Comparison of ENCODE assay signal across 10 cellular contexts in the genomic region with DNA sequence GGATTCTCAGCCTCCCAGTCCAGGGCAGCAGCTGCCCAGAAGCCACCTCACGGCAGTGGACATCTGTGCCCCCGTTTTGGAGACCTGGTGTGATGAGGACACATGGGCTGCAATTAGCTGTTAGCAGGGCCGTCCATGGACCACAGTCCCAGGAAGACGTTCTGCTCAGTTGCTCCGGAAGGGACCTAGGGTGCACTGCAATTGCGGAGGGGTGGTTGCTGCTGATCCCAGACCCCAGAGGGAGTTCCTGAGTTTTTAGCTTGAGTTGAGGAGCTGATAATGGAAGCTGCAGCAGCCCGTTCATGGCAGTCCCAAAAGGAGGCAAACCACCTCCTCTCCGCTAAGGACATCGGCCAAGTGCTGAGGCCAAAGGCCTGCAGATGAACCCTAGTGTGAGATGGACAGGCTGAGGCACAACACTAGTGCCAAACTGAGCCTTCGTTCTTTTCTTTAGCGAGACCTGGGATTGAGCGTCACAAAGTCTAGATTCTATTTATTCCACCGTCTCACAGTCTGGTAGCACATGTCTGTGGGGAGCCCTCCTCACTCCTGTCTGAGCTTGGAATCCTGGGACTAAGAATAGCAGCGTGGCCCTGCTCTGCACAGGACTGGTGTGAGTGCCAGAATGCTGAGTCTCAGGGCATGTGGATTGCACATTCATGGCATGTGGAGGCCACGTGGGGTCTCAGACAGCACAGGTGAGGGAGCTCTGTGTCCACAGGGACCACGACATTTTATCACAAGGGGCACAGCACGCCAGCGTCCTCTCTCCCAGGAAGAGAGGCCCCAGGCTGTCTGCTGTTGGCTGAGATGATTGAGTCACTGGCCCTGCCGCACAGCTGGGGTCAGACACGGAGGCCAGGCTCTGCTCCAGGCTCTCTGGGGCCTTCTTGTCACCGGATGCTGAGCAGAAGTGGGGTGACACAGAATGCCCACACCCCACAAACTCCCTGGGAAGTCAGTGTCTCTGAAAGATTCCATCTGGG.
DNase-seq lines count a peak whose midpoint lies in the region; ATAC-seq and TF ChIP-seq lines count a peak whose summit lies in the region.
"Had no signal": no experiment of that assay in that cellular context is flagged by ENCODE, and none has a peak within 500 bp of the region (broad histone marks: within the 10 kb centered on the region; RNA-seq: fewer than 3 reads in every experiment).

No MANE protein-coding gene starts in this region.

- H3K4me1 Mint-ChIP-seq in activated naive CD8-positive, alpha-beta T cell (ENCODE audit: low read depth) = peaks cover 7% of the 10 kb centered on the region
- peaks cover 4% of the 10 kb centered on the region for H3K4me1 Mint-ChIP-seq in activated naive CD8-positive, alpha-beta T cell treated with anti-CD3 and anti-CD28 coated beads for 36 hours
- H3K4me1 Mint-ChIP-seq in chondrocyte (ENCODE audit: low read depth) = peaks cover 40% of the 10 kb centered on the region

- H3K4me3 Mint-ChIP-seq in activated naive CD8-positive, alpha-beta T cell = peak overlapping the region; percentile 20
- H3K4me3 Mint-ChIP-seq in activated naive CD8-positive, alpha-beta T cell treated with anti-CD3 and anti-CD28 coated beads for 36 hours = no peak overlapping the region
- no peak overlapping the region for H3K4me3 Mint-ChIP-seq in chondrocyte (ENCODE audit: unreplicated experiment)

- H3K27me3 Mint-ChIP-seq in activated naive CD8-positive, alpha-beta T cell = peaks cover 10% of the 10 kb centered on the region
- no peaks in the 10 kb centered on the region for H3K27me3 Mint-ChIP-seq in activated naive CD8-positive, alpha-beta T cell treated with anti-CD3 and anti-CD28 coated beads for 36 hours
- no peaks in the 10 kb centered on the region for H3K27me3 Mint-ChIP-seq in chondrocyte (ENCODE audit: low read depth)

- no peak for DNase-seq in activated naive CD8-positive, alpha-beta T cell treated with anti-CD3 and anti-CD28 coated beads for 36 hours
- DNase-seq in chondrocyte (ENCODE audit: low spot score) (peak; percentile 58), myocyte (ENCODE audit: low read depth) (peak; percentile 89), ureter (ENCODE audit: low spot score) (peak; percentile 34), NCI-H526 (lab: John Stamatoyannopoulos, UW) (no peak), NCI-H1930 (lab: John Stamatoyannopoulos, UW) (no peak)
- DNase-seq: activated CD4-positive, alpha-beta T cell treated with anti-CD3 and anti-CD28 coated beads for 48 hours; GOT3 had no signal

- no peak for ATAC-seq in GM21381 (IDR thresholded peaks at IDR 0.05; ENCODE audit: unreplicated experiment)

- no peak overlapping the region for H3K27ac Mint-ChIP-seq in activated naive CD8-positive, alpha-beta T cell
- H3K27ac Mint-ChIP-seq in activated naive CD8-positive, alpha-beta T cell treated with anti-CD3 and anti-CD28 coated beads for 36 hours = no peak overlapping the region
- peak overlapping the region; percentile 80 for H3K27ac Mint-ChIP-seq in chondrocyte (ENCODE audit: unreplicated experiment)

- peaks cover 5% of the 10 kb centered on the region for H3K36me3 Mint-ChIP-seq in activated naive CD8-positive, alpha-beta T cell
- peaks cover 4% of the 10 kb centered on the region for H3K36me3 Mint-ChIP-seq in activated naive CD8-positive, alpha-beta T cell treated with anti-CD3 and anti-CD28 coated beads for 36 hours
- H3K36me3 Mint-ChIP-seq in chondrocyte (ENCODE audit: low read depth) = peaks cover 4% of the 10 kb centered on the region

- no peak for TF ChIP-seq CTCF in chondrocyte (IDR thresholded peaks at IDR 0.05)

- no peaks in the 10 kb centered on the region for H3K9me3 Mint-ChIP-seq in activated naive CD8-positive, alpha-beta T cell (ENCODE audit: low read depth)
- peaks cover 8% of the 10 kb centered on the region for H3K9me3 Mint-ChIP-seq in activated naive CD8-positive, alpha-beta T cell treated with anti-CD3 and anti-CD28 coated beads for 36 hours
- peaks cover 4% of the 10 kb centered on the region for H3K9me3 Mint-ChIP-seq in chondrocyte (ENCODE audit: low read depth)

Comparison
In these comparisons a context has a peak if more than half of its experiments do, and no peak if none do; other contexts are left out.
1. DNase-seq: peak in chondrocyte (single experiment), myocyte (single experiment) and ureter (single experiment); none in activated naive CD8-positive, alpha-beta T cell treated with anti-CD3 and anti-CD28 coated beads for 36 hours (single experiment), NCI-H526 (0 of 2) and NCI-H1930 (0 of 2).